In the genomic region with DNA sequence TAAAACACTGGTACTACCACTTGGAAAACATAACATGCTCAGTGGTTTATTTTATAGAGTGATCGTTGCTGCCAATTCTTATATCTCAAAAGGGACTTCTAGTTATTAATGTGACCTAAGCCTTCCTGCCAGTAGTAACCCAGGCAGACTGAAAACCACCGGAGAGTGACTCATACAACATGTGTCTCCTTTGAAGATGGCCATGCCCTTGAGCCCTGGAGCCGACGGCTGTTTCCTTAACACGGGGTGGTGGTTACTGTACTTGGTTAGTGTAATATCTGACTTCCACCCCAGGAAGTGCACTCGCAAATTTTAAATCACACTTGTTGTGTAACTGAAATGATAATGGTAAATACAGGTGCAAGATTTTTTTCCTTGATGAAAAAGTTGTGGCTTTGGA, we compare ENCODE assay signal across 9 cellular contexts. TPM values are rescaled to one million over a fixed set of nuclear protein-coding genes. Genes with fewer than 3 reads are reported as not detected.
DNase-seq lines count a peak whose midpoint lies in the region; ATAC-seq lines count a peak whose summit lies in the region.
"Had no signal": no experiment of that assay in that cellular context is flagged by ENCODE, and none has a peak within 500 bp of the region (broad histone marks: within the 10 kb centered on the region; RNA-seq: fewer than 3 reads in every experiment).

No MANE protein-coding gene starts in this region.

- peaks cover 5% of the 10 kb centered on the region for H3K27me3 Mint-ChIP-seq in activated T-helper 1 cell treated with anti-CD3 and anti-CD28 coated beads, Interleukin-12 subunit alpha, Interleukin-12 subunit beta, Interleukin-2, Interleukin-4 antibody, amounts not matched to agents 30 ng/mL and 10 ng/mL and 1 ng/mL, durations not matched to agents 14 hours and 24 hours and 36 hours (ENCODE audit: insufficient read depth)

- intact Hi-C loops in activated T-helper 1 cell treated with anti-CD3 and anti-CD28 coated beads, Interleukin-12 subunit alpha, Interleukin-12 subunit beta, Interleukin-2, Interleukin-4 antibody, amounts not matched to agents 30 ng/mL and 10 ng/mL and 1 ng/mL, durations not matched to agents 14 hours and 24 hours and 36 hours (cut with micrococcal nuclease), result no loop called here

- H3K9me3 Mint-ChIP-seq in activated T-helper 1 cell treated with anti-CD3 and anti-CD28 coated beads, Interleukin-12 subunit alpha, Interleukin-12 subunit beta, Interleukin-2, Interleukin-4 antibody, amounts not matched to agents 30 ng/mL and 10 ng/mL and 1 ng/mL, durations not matched to agents 14 hours and 24 hours and 36 hours, result no peaks in the 10 kb centered on the region

- ATAC-seq in HG02973 (IDR thresholded peaks at IDR 0.05; ENCODE audit: unreplicated experiment), result no peak
- ATAC-seq in HG03108 (IDR thresholded peaks at IDR 0.05; ENCODE audit: unreplicated experiment), result no peak

- no peaks in the 10 kb centered on the region for H3K36me3 Mint-ChIP-seq in activated T-helper 1 cell treated with anti-CD3 and anti-CD28 coated beads, Interleukin-12 subunit alpha, Interleukin-12 subunit beta, Interleukin-2, Interleukin-4 antibody, amounts not matched to agents 30 ng/mL and 10 ng/mL and 1 ng/mL, durations not matched to agents 14 hours and 24 hours and 36 hours (ENCODE audit: low read depth)

- H3K4me1 Mint-ChIP-seq in activated T-helper 1 cell treated with anti-CD3 and anti-CD28 coated beads, Interleukin-12 subunit alpha, Interleukin-12 subunit beta, Interleukin-2, Interleukin-4 antibody, amounts not matched to agents 30 ng/mL and 10 ng/mL and 1 ng/mL, durations not matched to agents 14 hours and 24 hours and 36 hours (ENCODE audit: low read depth), result peaks cover 17% of the 10 kb centered on the region

- H3K4me3 Mint-ChIP-seq in activated T-helper 1 cell treated with anti-CD3 and anti-CD28 coated beads, Interleukin-12 subunit alpha, Interleukin-12 subunit beta, Interleukin-2, Interleukin-4 antibody, amounts not matched to agents 30 ng/mL and 10 ng/mL and 1 ng/mL, durations not matched to agents 14 hours and 24 hours and 36 hours, result no peak overlapping the region

- no peak overlapping the region for H3K27ac Mint-ChIP-seq in activated T-helper 1 cell treated with anti-CD3 and anti-CD28 coated beads, Interleukin-12 subunit alpha, Interleukin-12 subunit beta, Interleukin-2, Interleukin-4 antibody, amounts not matched to agents 30 ng/mL and 10 ng/mL and 1 ng/mL, durations not matched to agents 14 hours and 24 hours and 36 hours

- DNase-seq in COLO829 (ENCODE audit: low spot score) (peak; percentile 65), HT1080 (ENCODE audit: low read depth) (peak; percentile 82), islet precursor cell (peak; percentile 76), NCI-H446 (lab: John Stamatoyannopoulos, UW) (no peak), nucleus accumbens (lab: John Stamatoyannopoulos, UW) (no peak)
- peak; percentile 7 for DNase-seq in activated T-helper 1 cell treated with anti-CD3 and anti-CD28 coated beads, Interleukin-12 subunit alpha, Interleukin-12 subunit beta, Interleukin-2, Interleukin-4 antibody, amounts not matched to agents 30 ng/mL and 10 ng/mL and 1 ng/mL, durations not matched to agents 14 hours and 24 hours and 36 hours (ENCODE audit: low spot score)
- DNase-seq: activated CD4-positive, alpha-beta T cell treated with anti-CD3 and anti-CD28 coated beads for 48 hours had no signal

RNA-seq across cellular contexts. Expression of a gene that starts 30.5 kb away (rescaled TPM):
- 0.03 TPM in 2 replicates for total RNA-seq in HT1080 (2014; rRNA removed; shearing (Covaris generic))
- polyA plus RNA-seq in HT1080 (2015; cell fraction: cytosol; rRNA removed), result not detected in 2 replicates
- polyA plus RNA-seq in HT1080 (2015; cell fraction: nucleus; rRNA removed), result 0.04 TPM in 1 of 2 replicates, not detected in the other
- total RNA-seq in activated T-helper 1 cell treated with anti-CD3 and anti-CD28 coated beads, Interleukin-12 subunit alpha, Interleukin-12 subunit beta, Interleukin-2, Interleukin-4 antibody, amounts not matched to agents 30 ng/mL and 10 ng/mL and 1 ng/mL, durations not matched to agents 14 hours and 24 hours and 36 hours, result 1.1 and 1.3 TPM in 2 replicates

Comparison
In these comparisons a context has a peak if more than half of its experiments do, and no peak if none do; other contexts are left out.
1. DNase-seq: peak in COLO829 (single experiment), HT1080 (single experiment), activated T-helper 1 cell treated with anti-CD3 and anti-CD28 coated beads, Interleukin-12 subunit alpha, Interleukin-12 subunit beta, Interleukin-2, Interleukin-4 antibody, amounts not matched to agents 30 ng/mL and 10 ng/mL and 1 ng/mL, durations not matched to agents 14 hours and 24 hours and 36 hours (single experiment) and islet precursor cell (single experiment); none in NCI-H446 (0 of 2) and nucleus accumbens (0 of 56).